Comparison of ENCODE assay signal across 25 cellular contexts in genomic region chr17:49548051-49548505, GRCh38. TPM values are rescaled to one million over a fixed set of nuclear protein-coding genes. Genes with fewer than 3 reads are reported as not detected.
DNase-seq lines count a peak whose midpoint lies in the region; ATAC-seq and TF ChIP-seq lines count a peak whose summit lies in the region.
"Had no signal": no experiment of that assay in that cellular context is flagged by ENCODE, and none has a peak within 500 bp of the region (broad histone marks: within the 10 kb centered on the region; RNA-seq: fewer than 3 reads in every experiment).

No MANE protein-coding gene starts in this region.

- no peaks in the 10 kb centered on the region for H3K36me3 Mint-ChIP-seq in nephron progenitor cell (ENCODE audit: low read depth)
- H3K36me3 Mint-ChIP-seq: CD8-positive, alpha-beta T cell had no signal

- H3K4me1 ChIP-seq in right atrium auricular region (peaks cover 0 to 7% of the 10 kb centered on the region in 2 donors), heart left ventricle (peaks cover 0 to 17% (median 5%) of the 10 kb centered on the region in 12 donors)
- H3K4me1 ChIP-seq: uterus had no signal

- peaks cover 16% of the 10 kb centered on the region for H3K27me3 Mint-ChIP-seq in nephron progenitor cell (ENCODE audit: low read depth, poor library complexity)

- peak overlapping the region; percentile 81 for H3K27ac Mint-ChIP-seq in nephron progenitor cell
- H3K27ac Mint-ChIP-seq: activated naive CD8-positive, alpha-beta T cell treated with anti-CD3 and anti-CD28 coated beads, Interleukin-2, amount 10 ng/mL, durations not matched to agents 7 days and 5 days; CD8-positive, alpha-beta T cell; T-helper 2 cell treated with Interferon-gamma antibody and Interleukin-4, amounts not matched to agents 5 μg/mL and 100 μg/mL, for 36 hours had no signal

- H3K4me3 Mint-ChIP-seq in nephron progenitor cell = peak overlapping the region; percentile 31
- H3K4me3 Mint-ChIP-seq: activated naive CD8-positive, alpha-beta T cell treated with anti-CD3 and anti-CD28 coated beads, Interleukin-2, amount 10 ng/mL, durations not matched to agents 7 days and 5 days; CD8-positive, alpha-beta T cell; central memory CD8-positive, alpha-beta T cell; T-helper 2 cell treated with Interferon-gamma antibody and Interleukin-4, amounts not matched to agents 5 μg/mL and 100 μg/mL, for 36 hours had no signal

- H3K27me3 ChIP-seq in right atrium auricular region = no peaks in the 10 kb centered on the region
- no peaks in the 10 kb centered on the region for H3K27me3 ChIP-seq in heart left ventricle
- H3K27me3 ChIP-seq: MG63, testis, uterus had no signal

- H3K9me3 ChIP-seq in right atrium auricular region (no peaks in the 10 kb centered on the region), heart left ventricle (no peaks in the 10 kb centered on the region)
- H3K9me3 ChIP-seq: testis, uterus had no signal

- H3K4me1 Mint-ChIP-seq in nephron progenitor cell = peaks cover 61% of the 10 kb centered on the region
- H3K4me1 Mint-ChIP-seq: central memory CD8-positive, alpha-beta T cell had no signal

- ATAC-seq in Right ventricle myocardium inferior = peak; percentile 77
- peak; percentile 23 to 84 (median 43) for ATAC-seq in heart left ventricle
- ATAC-seq: CD8-positive, alpha-beta T cell had no signal

- DNase-seq in Right ventricle myocardium inferior (ENCODE audit: missing footprints) = peak; percentile 72
- DNase-seq in right atrium auricular region (ENCODE audit: low spot score) = no peak
- peak in 2 of 5 donors; percentile 67 to 81 for DNase-seq in heart left ventricle
- no peak for DNase-seq in nephron progenitor cell
- no peak for DNase-seq in HUDEP-2 (lab: John Stamatoyannopoulos, UW; ENCODE audit: unreplicated experiment in 76 of 76)
- DNase-seq in superior temporal gyrus (ENCODE audit: extremely low spot score) = no peak
- no peak for DNase-seq in SHP77 (lab: John Stamatoyannopoulos, UW)
- DNase-seq in NCI-H1694 (lab: John Stamatoyannopoulos, UW) = no peak
- DNase-seq: activated CD4-positive, alpha-beta T cell treated with anti-CD3 and anti-CD28 coated beads for 4 hours; activated gamma-delta T cell; activated naive CD8-positive, alpha-beta T cell treated with anti-CD3 and anti-CD28 coated beads, Interleukin-2, amount 10 ng/mL, durations not matched to agents 7 days and 5 days; activated T-cell treated with anti-CD3 and anti-CD28 coated beads for 4 hours; CD8-positive, alpha-beta T cell; KG1; NCI-H2107; NCI-H446 treated with DMSO at 0.1 percent for 48 hours; stimulated activated CD4-positive, alpha-beta T cell treated with anti-CD3 and anti-CD28 coated beads, Interleukin-15, amount 100 ng/mL, for 24 hours; stimulated activated naive CD4-positive, alpha-beta T cell; uterus had no signal

- no peak overlapping the region for H3K4me3 ChIP-seq in right atrium auricular region
- H3K4me3 ChIP-seq in heart left ventricle = no peak overlapping the region
- H3K4me3 ChIP-seq: MG63, testis, uterus had no signal

- WGBS in heart left ventricle, 4 donors = 53 to 68% (median 60%) methylated on average over 10 to 12 of the region's 12 CpGs

- intact Hi-C loops in Right ventricle myocardium inferior (cut with DNase I) (loop anchor here (2.0 kb wide), 2 partner anchors 51 to 113 kb away; no protein-coding TSS in a partner anchor), heart left ventricle (cut with DNase I) (loop anchor here in 4 of 10 donors (2.0 to 5.0 kb wide), 3 partner anchors 51 to 111 kb away; partner anchors contain the start of gene NGFR (in 1 of the 4))

- no peak for TF ChIP-seq CTCF in right atrium auricular region (IDR thresholded peaks at IDR 0.05)
- TF ChIP-seq CTCF in heart left ventricle (IDR thresholded peaks at IDR 0.05) = no peak
- TF ChIP-seq CTCF in nephron progenitor cell (IDR thresholded peaks at IDR 0.05) = no peak

- H3K9me3 Mint-ChIP-seq in nephron progenitor cell = peaks cover 7% of the 10 kb centered on the region
- H3K9me3 Mint-ChIP-seq: CD8-positive, alpha-beta T cell; central memory CD8-positive, alpha-beta T cell had no signal

- H3K36me3 ChIP-seq in right atrium auricular region = no peaks in the 10 kb centered on the region
- no peaks in the 10 kb centered on the region for H3K36me3 ChIP-seq in heart left ventricle
- H3K36me3 ChIP-seq: MG63, uterus had no signal

- H3K27ac ChIP-seq in right atrium auricular region (no peak overlapping the region), heart left ventricle (peak overlapping the region in 3 of 12 donors; percentile 18 to 49 (median 34))
- H3K27ac ChIP-seq: epithelial cell of prostate, testis, uterus had no signal

- TF ChIP-seq POLR2A in heart left ventricle (IDR thresholded peaks at IDR 0.05) = no peak

RNA-seq across cellular contexts. Expression of gene NXPH3, which starts 27.6 kb away (rescaled TPM):
- total RNA-seq in Right ventricle myocardium inferior (4.5 TPM), right atrium auricular region (1 to 10 TPM; 3.4 to 8.8 TPM), heart left ventricle (1 to 10 TPM; 2.5 to 6.8 (median 4.5) TPM)
- polyA plus RNA-seq in heart left ventricle = 1 to 10 TPM; 4.0 to 7.9 TPM
- total RNA-seq: CD8-positive, alpha-beta T cell; kidney epithelial cell had no signal

RNA-seq across cellular contexts. Expression of gene NGFR, which starts 53.0 kb away (rescaled TPM):
- total RNA-seq in Right ventricle myocardium inferior (10.0 TPM), right atrium auricular region (10 to 100 TPM; 13.9 to 16.7 TPM), heart left ventricle (10 to 100 TPM in 5 of 9 donors, 1 to 10 TPM in 4; 2.3 to 16.8 (median 11.3) TPM)
- 1 to 10 TPM; 4.6 to 5.7 TPM for polyA plus RNA-seq in heart left ventricle
